ENCODE assay signal across 21 cellular contexts in genomic region chr14:65506801-65507200, GRCh38.
DNase-seq lines count a peak whose midpoint lies in the region; ATAC-seq and TF ChIP-seq lines count a peak whose summit lies in the region.
"Had no signal": no experiment of that assay in that cellular context is flagged by ENCODE, and none has a peak within 500 bp of the region (broad histone marks: within the 10 kb centered on the region; RNA-seq: fewer than 3 reads in every experiment).

No MANE protein-coding gene starts in this region.

- peaks cover 15% of the 10 kb centered on the region for H3K4me1 Mint-ChIP-seq in mesothelial cell of epicardium

- no peaks in the 10 kb centered on the region for H3K27me3 ChIP-seq in osteoblast (ENCODE audit: insufficient read depth, low read length)
- H3K27me3 ChIP-seq: breast epithelium, colonic mucosa, SJSA1 had no signal

- peak; percentile 66 for DNase-seq in NCI-H1092 treated with DMSO at 0.1 percent for 48 hours (lab: John Stamatoyannopoulos, UW)
- DNase-seq in NCI-H2081 treated with DMSO at 0.1 percent for 48 hours (lab: John Stamatoyannopoulos, UW): peak; percentile 50
- DNase-seq in astrocyte of the hippocampus (ENCODE audit: low read depth, low spot score): peak; percentile 14
- DNase-seq in osteoblast (ENCODE audit: insufficient read length, low spot score, missing footprints): peak; percentile 29
- no peak for DNase-seq in mesothelial cell of epicardium (ENCODE audit: low spot score in 2 of 2, unreplicated experiment in 2 of 2)
- no peak for DNase-seq in OCI-M1 (lab: John Stamatoyannopoulos, UW)
- DNase-seq in globus pallidus (ENCODE audit: low spot score): no peak
- DNase-seq: activated CD4-positive, alpha-beta T cell treated with anti-CD3 and anti-CD28 coated beads, Interleukin-2, amount 10 ng/mL, durations not matched to agents 7 days and 5 days; activated effector memory CD4-positive, alpha-beta T cell treated with Interleukin-2 at 50 U/mL for 16 hours; colonic mucosa; H9; immature natural killer cell; Kasumi-1; NCI-H1048; NCI-H524 treated with DMSO at 0.1 percent for 48 hours; stimulated activated CD8-positive, alpha-beta memory T cell treated with anti-CD3 and anti-CD28 coated beads, Interleukin-4, amount 100 ng/mL, for 48 hours; T-helper 17 cell had no signal

- H2AFZ ChIP-seq in osteoblast (ENCODE audit: low read length): no peak overlapping the region

- ATAC-seq in GM19395 (IDR thresholded peaks at IDR 0.05; ENCODE audit: unreplicated experiment): no peak
- ATAC-seq: Panc1, T-helper 17 cell had no signal

- H3K27ac ChIP-seq in osteoblast (ENCODE audit: low read depth, low read length): no peak overlapping the region
- H3K27ac ChIP-seq: breast epithelium, colonic mucosa, SJSA1 had no signal

- H3K4me2 ChIP-seq in osteoblast (ENCODE audit: insufficient read depth, low read length): no peak overlapping the region

- H3K4me3 Mint-ChIP-seq in mesothelial cell of epicardium: no peak overlapping the region
- H3K4me3 Mint-ChIP-seq: activated CD4-positive, alpha-beta T cell treated with anti-CD3 and anti-CD28 coated beads, Interleukin-2, amount 10 ng/mL, durations not matched to agents 7 days and 5 days; H9; immature natural killer cell; T-helper 17 cell had no signal

- H3K4me3 ChIP-seq in osteoblast (ENCODE audit: insufficient read depth, low read length): no peak overlapping the region
- H3K4me3 ChIP-seq: breast epithelium, colonic mucosa, SJSA1 had no signal

- H3K4me1 ChIP-seq in osteoblast (ENCODE audit: insufficient read depth, low read length): peaks cover 6% of the 10 kb centered on the region
- H3K4me1 ChIP-seq: breast epithelium, colonic mucosa had no signal

- no peaks in the 10 kb centered on the region for H3K27me3 Mint-ChIP-seq in mesothelial cell of epicardium (ENCODE audit: low read depth)
- H3K27me3 Mint-ChIP-seq: activated CD4-positive, alpha-beta T cell treated with anti-CD3 and anti-CD28 coated beads, Interleukin-2, amount 10 ng/mL, durations not matched to agents 7 days and 5 days; T-helper 17 cell had no signal

- peaks cover 4% of the 10 kb centered on the region for H4K20me1 ChIP-seq in osteoblast (ENCODE audit: insufficient read depth, low read length)

- H3K36me3 ChIP-seq in osteoblast (ENCODE audit: insufficient read depth, low read length): no peaks in the 10 kb centered on the region
- H3K36me3 ChIP-seq: breast epithelium, colonic mucosa, SJSA1 had no signal

- peaks cover 35% of the 10 kb centered on the region for H3K79me2 ChIP-seq in osteoblast (ENCODE audit: insufficient read depth, low read length)

- TF ChIP-seq CTCF in osteoblast (IDR thresholded peaks at IDR 0.05; ENCODE audit: extremely low read depth, low read depth, low read length) (no peak), mesothelial cell of epicardium (IDR thresholded peaks at IDR 0.05; ENCODE audit: unreplicated experiment) (no peak)

- no peak overlapping the region for H3K27ac Mint-ChIP-seq in mesothelial cell of epicardium
- H3K27ac Mint-ChIP-seq: activated CD4-positive, alpha-beta T cell treated with anti-CD3 and anti-CD28 coated beads, Interleukin-2, amount 10 ng/mL, durations not matched to agents 7 days and 5 days; H9; immature natural killer cell; T-helper 17 cell had no signal

- H3K9me3 Mint-ChIP-seq in mesothelial cell of epicardium: peaks cover 40% of the 10 kb centered on the region

- H3K36me3 Mint-ChIP-seq in mesothelial cell of epicardium: peaks cover 33% of the 10 kb centered on the region

- H3K9me3 ChIP-seq in osteoblast (ENCODE audit: low read depth, low read length): no peaks in the 10 kb centered on the region
- H3K9me3 ChIP-seq: colonic mucosa, SJSA1 had no signal

Comparison
In these comparisons a context has a peak if more than half of its experiments do, and no peak if none do; other contexts are left out.
1. DNase-seq: peak in NCI-H1092 treated with DMSO at 0.1 percent for 48 hours (single experiment), NCI-H2081 treated with DMSO at 0.1 percent for 48 hours (single experiment), astrocyte of the hippocampus (single experiment) and osteoblast (single experiment); none in mesothelial cell of epicardium (0 of 2), OCI-M1 (single experiment) and globus pallidus (single experiment).